In genomic region chr2:227410191-227410590, GRCh38 we compare ENCODE assay signal across 22 cellular contexts. TPM values are rescaled to one million over a fixed set of nuclear protein-coding genes. Genes with fewer than 3 reads are reported as not detected.
"Had no signal": no experiment of that assay in that cellular context is flagged by ENCODE, and none has a peak within 500 bp of the region (broad histone marks: within the 10 kb centered on the region; RNA-seq: fewer than 3 reads in every experiment).

No MANE protein-coding gene starts in this region.

- ATAC-seq: mucosa of descending colon, natural killer cell, right lobe of liver had no signal

- H3K36me3 ChIP-seq: brain microvascular endothelial cell, ovary, right lobe of liver, tibial nerve, uterus, WERI-Rb-1 had no signal

- H3K4me3 ChIP-seq: dorsolateral prefrontal cortex, mucosa of descending colon, ovary, right lobe of liver, tibial nerve, uterus had no signal

- H3K36me3 Mint-ChIP-seq: activated naive CD4-positive, alpha-beta T cell treated with anti-CD3 and anti-CD28 coated beads, Interleukin-2, amount 50 U/mL, for 24 hours; natural killer cell had no signal

- DNase-seq: activated CD4-positive, alpha-beta T cell treated with anti-CD3 and anti-CD28 coated beads for 1 hour; activated gamma-delta T cell; brain microvascular endothelial cell; central memory CD4-positive, alpha-beta T cell; dorsolateral prefrontal cortex; erythroblast; mesenchymal stem cell; mucosa of descending colon; natural killer cell; ovary; right lobe of liver; stimulated activated CD4-positive, alpha-beta T cell treated with anti-CD3 and anti-CD28 coated beads, Interleukin-4, amount 100 ng/mL, for 4 hours; stimulated activated naive CD4-positive, alpha-beta T cell; substantia nigra; uterus; WERI-Rb-1 had no signal

- H3K27ac Mint-ChIP-seq: natural killer cell had no signal

- H3K27ac ChIP-seq: brain microvascular endothelial cell, dorsolateral prefrontal cortex, ovary, right lobe of liver, tibial nerve, uterus, WERI-Rb-1 had no signal

- H3K4me3 Mint-ChIP-seq: natural killer cell had no signal

- H3K27me3 Mint-ChIP-seq: activated naive CD4-positive, alpha-beta T cell treated with anti-CD3 and anti-CD28 coated beads, Interleukin-2, amount 50 U/mL, for 24 hours had no signal

- H3K4me1 ChIP-seq: uterus had no signal

- H3K9me3 Mint-ChIP-seq: activated naive CD4-positive, alpha-beta T cell treated with anti-CD3 and anti-CD28 coated beads, Interleukin-2, amount 50 U/mL, for 24 hours; natural killer cell; T-helper 1 cell treated with Interleukin-12 subunit alpha and Interleukin-12 subunit beta and Interleukin-4 antibody, amounts not matched to agents 30 μg/mL and 1 μg/mL, for 36 hours had no signal

- H3K9me3 ChIP-seq: mucosa of descending colon, ovary, right lobe of liver, tibial nerve, uterus had no signal

- H3K27me3 ChIP-seq: brain microvascular endothelial cell, dorsolateral prefrontal cortex, ovary, right lobe of liver, tibial nerve, uterus had no signal

RNA-seq across cellular contexts. Expression of gene SCYGR1, which starts 22.4 kb away (rescaled TPM):
- total RNA-seq: glomerular endothelial cell, liver, mucosa of descending colon, natural killer cell, ovary, pulmonary artery endothelial cell, right lobe of liver, tibial nerve, uterus had no signal
- polyA plus RNA-seq: liver, ovary had no signal

RNA-seq across cellular contexts. Expression of gene TM4SF20, which starts 31.1 kb away (rescaled TPM):
- total RNA-seq: glomerular endothelial cell, liver, natural killer cell, pulmonary artery endothelial cell, right lobe of liver, tibial nerve, uterus had no signal
- polyA plus RNA-seq: liver, ovary had no signal
